28 cellular contexts compared by ENCODE assay signal in genomic region chr10:91416339-91416868, GRCh38. TPM values are rescaled to one million over a fixed set of nuclear protein-coding genes. Genes with fewer than 3 reads are reported as not detected.
DNase-seq lines count a peak whose midpoint lies in the region; ATAC-seq, FAIRE-seq and TF ChIP-seq lines count a peak whose summit lies in the region.
"Had no signal": no experiment of that assay in that cellular context is flagged by ENCODE, and none has a peak within 500 bp of the region (broad histone marks: within the 10 kb centered on the region; RNA-seq: fewer than 3 reads in every experiment).

No MANE protein-coding gene starts in this region.

- H3K9ac ChIP-seq in astrocyte (ENCODE audit: low read length), result no peak overlapping the region

- peaks cover 86% of the 10 kb centered on the region for H3K79me2 ChIP-seq in astrocyte (ENCODE audit: insufficient read depth, low read length)

- no peaks in the 10 kb centered on the region for H3K36me3 ChIP-seq in A673 (ENCODE audit: insufficient read depth, low read length, poor library complexity, severe bottlenecking)
- H3K36me3 ChIP-seq in HEK293 (ENCODE audit: control insufficient read depth in 2 of 2, insufficient read depth in 1 of 2, low read length in 2 of 2), result no peaks in the 10 kb centered on the region
- H3K36me3 ChIP-seq in astrocyte (ENCODE audit: insufficient read depth, low read length), result no peaks in the 10 kb centered on the region
- H3K36me3 ChIP-seq: BE2C, heart left ventricle, Peyer's patch, WERI-Rb-1 had no signal

- intact Hi-C loops in A673 (cut with micrococcal nuclease; ENCODE audit: unreplicated experiment) (loop anchor here (10.0 kb wide), 1 partner anchor 488 kb away; the partner anchor contains the start of gene FGFBP3), left colon (cut with DNase I, micrococcal nuclease) (no loop called here)

- no peaks in the 10 kb centered on the region for H3K36me3 Mint-ChIP-seq in astrocyte (ENCODE audit: low read depth, unreplicated experiment)
- H3K36me3 Mint-ChIP-seq: CD8-positive, alpha-beta memory T cell had no signal

- H3K4me3 ChIP-seq in A673 (ENCODE audit: low read depth, low read length, poor library complexity, severe bottlenecking), result no peak overlapping the region
- no peak overlapping the region for H3K4me3 ChIP-seq in HEK293 (ENCODE audit: low read depth, low read length)
- H3K4me3 ChIP-seq in astrocyte (ENCODE audit: insufficient read depth, low read depth, low read length), result no peak overlapping the region
- H3K4me3 ChIP-seq: heart left ventricle, Peyer's patch had no signal

- no peak overlapping the region for H3K4me2 ChIP-seq in astrocyte (ENCODE audit: low read length)

- peaks cover 28% of the 10 kb centered on the region for H4K20me1 ChIP-seq in astrocyte (ENCODE audit: insufficient read depth, low read length)

- peak overlapping the region; percentile 70 for H3K27ac Mint-ChIP-seq in astrocyte (ENCODE audit: unreplicated experiment)
- H3K27ac Mint-ChIP-seq: activated CD4-positive, alpha-beta T cell treated with anti-CD3 and anti-CD28 coated beads, Interleukin-2, amount 10 ng/mL, durations not matched to agents 24 days and 14 days; activated naive CD8-positive, alpha-beta T cell treated with anti-CD3 and anti-CD28 coated beads, Interleukin-2, amount 50 U/mL, for 24 hours; H9; stimulated activated naive CD8-positive, alpha-beta T cell treated with anti-CD3 and anti-CD28 coated beads, Interleukin-15, amount 100 ng/mL, for 72 hours had no signal

- H3K9me3 ChIP-seq in A673 (ENCODE audit: low read depth, low read length, poor library complexity, severe bottlenecking), result no peaks in the 10 kb centered on the region
- H3K9me3 ChIP-seq in HEK293 (ENCODE audit: control insufficient read depth, insufficient read depth, low read depth, low read length), result no peaks in the 10 kb centered on the region
- no peaks in the 10 kb centered on the region for H3K9me3 ChIP-seq in astrocyte (ENCODE audit: insufficient read depth, low read depth, low read length)
- H3K9me3 ChIP-seq: BE2C, heart left ventricle, Peyer's patch had no signal

- no peak overlapping the region for H2AFZ ChIP-seq in astrocyte (ENCODE audit: low read depth, low read length)

- H3K27me3 Mint-ChIP-seq in astrocyte (ENCODE audit: low read depth, unreplicated experiment), result no peaks in the 10 kb centered on the region
- H3K27me3 Mint-ChIP-seq: activated naive CD8-positive, alpha-beta T cell treated with anti-CD3 and anti-CD28 coated beads, Interleukin-2, amount 50 U/mL, for 24 hours; CD8-positive, alpha-beta memory T cell; stimulated activated naive CD8-positive, alpha-beta T cell treated with anti-CD3 and anti-CD28 coated beads, Interleukin-15, amount 100 ng/mL, for 72 hours had no signal

- H3K4me1 Mint-ChIP-seq in astrocyte (ENCODE audit: low read depth, unreplicated experiment), result peaks cover 25% of the 10 kb centered on the region

- DNase-seq in A673 (ENCODE audit: low spot score) (no peak), astrocyte (ENCODE audit: low read depth) (no peak), left colon (no peak), COR-L47 (lab: John Stamatoyannopoulos, UW) (no peak), HUDEP-2 (lab: John Stamatoyannopoulos, UW; ENCODE audit: unreplicated experiment in 76 of 76) (no peak), iPS-NIHi7 (ENCODE audit: extremely low spot score) (no peak), GM10266 (ENCODE audit: extremely low spot score) (no peak)
- DNase-seq: activated CD4-positive, alpha-beta T cell treated with anti-CD3 and anti-CD28 coated beads, Interleukin-2, amount 10 ng/mL, durations not matched to agents 24 days and 14 days; activated gamma-delta T cell; activated naive CD8-positive, alpha-beta T cell treated with anti-CD3 and anti-CD28 coated beads, Interleukin-2, amount 50 U/mL, for 24 hours; activated T-cell treated with anti-CD3 and anti-CD28 coated beads, Interleukin-2, amount 50 U/mL, for 1 hour; BE2C; effector CD8-positive, alpha-beta T cell; foreskin fibroblast; GF-D8; H9; heart left ventricle; KBM-7; NCI-H2107; NCI-H510A; Peyer's patch; SIG-M5; stimulated activated naive CD8-positive, alpha-beta T cell treated with anti-CD3 and anti-CD28 coated beads, Interleukin-15, amount 100 ng/mL, for 72 hours; SW 1271; T-helper 9 cell; WERI-Rb-1 had no signal

- H3K4me3 Mint-ChIP-seq in astrocyte (ENCODE audit: unreplicated experiment), result no peak overlapping the region
- H3K4me3 Mint-ChIP-seq: activated CD4-positive, alpha-beta T cell treated with anti-CD3 and anti-CD28 coated beads, Interleukin-2, amount 10 ng/mL, durations not matched to agents 24 days and 14 days; activated naive CD8-positive, alpha-beta T cell treated with anti-CD3 and anti-CD28 coated beads, Interleukin-2, amount 50 U/mL, for 24 hours; CD8-positive, alpha-beta memory T cell; H9; stimulated activated naive CD8-positive, alpha-beta T cell treated with anti-CD3 and anti-CD28 coated beads, Interleukin-15, amount 100 ng/mL, for 72 hours had no signal

- POLR2A ChIA-PET in A673 (lab: Charles Lee; ENCODE audit: low non-redundant PET), result no interaction called here
- POLR2A ChIA-PET in HEK293 (lab: Yijun Ruan, JAX), result interaction anchor here (0.6 kb wide), 1 partner anchor 536 kb away, joined by 3 read pairs; no protein-coding TSS in a partner anchor

- ATAC-seq in left colon, result peak; percentile 86
- ATAC-seq: activated naive CD8-positive, alpha-beta T cell treated with anti-CD3 and anti-CD28 coated beads, Interleukin-2, amount 50 U/mL, for 24 hours; heart left ventricle; stimulated activated naive CD8-positive, alpha-beta T cell treated with anti-CD3 and anti-CD28 coated beads, Interleukin-15, amount 100 ng/mL, for 72 hours had no signal

- no peak for TF ChIP-seq CTCF in A673 (conservative IDR thresholded peaks at IDR 0.05; ENCODE audit: low read depth, low read length)
- TF ChIP-seq CTCF in HEK293 (tag by site-specific recombination; IDR thresholded peaks at IDR 0.05), result no peak
- no peak for TF ChIP-seq CTCF in astrocyte (IDR thresholded peaks at IDR 0.05; ENCODE audit: insufficient read depth, low read depth, low read length)
- no peak for TF ChIP-seq CTCF in GM10266 (IDR thresholded peaks at IDR 0.05; ENCODE audit: control insufficient read depth, insufficient read depth, low read depth, missing control alignments)

- peak; percentile 52 for FAIRE-seq in astrocyte (lab: Jason Lieb, UNC)

- no peaks in the 10 kb centered on the region for H3K9me3 Mint-ChIP-seq in astrocyte (ENCODE audit: unreplicated experiment)
- H3K9me3 Mint-ChIP-seq: activated CD4-positive, alpha-beta T cell treated with anti-CD3 and anti-CD28 coated beads, Interleukin-2, amount 10 ng/mL, durations not matched to agents 24 days and 14 days; activated naive CD8-positive, alpha-beta T cell treated with anti-CD3 and anti-CD28 coated beads, Interleukin-2, amount 50 U/mL, for 24 hours; CD8-positive, alpha-beta memory T cell; H9; stimulated activated naive CD8-positive, alpha-beta T cell treated with anti-CD3 and anti-CD28 coated beads, Interleukin-15, amount 100 ng/mL, for 72 hours had no signal

- CTCF ChIA-PET in A673 (lab: Charles Lee) (no interaction called here), HEK293 (lab: Yijun Ruan, JAX) (interaction anchor here (0.6 to 0.7 kb wide), 3 partner anchors 192 to 1172 kb away, joined by 3 to 5 read pairs (median 3); no protein-coding TSS in a partner anchor)

- H3K27me3 ChIP-seq in A673 (replicated peaks; ENCODE audit: insufficient read depth, low read depth, low read length, poor library complexity) (no peaks in the 10 kb centered on the region), astrocyte (ENCODE audit: insufficient read depth, low read length) (no peaks in the 10 kb centered on the region)
- H3K27me3 ChIP-seq: BE2C, heart left ventricle, Peyer's patch had no signal

- H3K4me1 ChIP-seq in A673 (ENCODE audit: insufficient read depth, low read length, poor library complexity, severe bottlenecking), result peaks cover 50% of the 10 kb centered on the region
- H3K4me1 ChIP-seq in HEK293 (ENCODE audit: control insufficient read depth, insufficient read depth, low read length), result peaks cover 28% of the 10 kb centered on the region
- H3K4me1 ChIP-seq in astrocyte (ENCODE audit: insufficient read depth, low read length), result peaks cover 36% of the 10 kb centered on the region
- H3K4me1 ChIP-seq: BE2C had no signal

- peak overlapping the region; percentile 22 for H3K27ac ChIP-seq in A673 (ENCODE audit: low read depth, low read length, poor library complexity, severe bottlenecking)
- no peak overlapping the region for H3K27ac ChIP-seq in HEK293 (ENCODE audit: extremely low read depth, low read depth, low read length)
- H3K27ac ChIP-seq in astrocyte (ENCODE audit: low read depth, low read length), result no peak overlapping the region
- H3K27ac ChIP-seq: heart left ventricle, Peyer's patch, WERI-Rb-1 had no signal

- no TSS peak for BruUV-seq in A673 (replicated peaks; lab: Mats Ljungman, UMichigan)

TF ChIP-seq in HEK293, 187 proteins besides CTCF, POLR2A, EP300 and RAD21:
- TF ChIP-seq, protein P1, sequence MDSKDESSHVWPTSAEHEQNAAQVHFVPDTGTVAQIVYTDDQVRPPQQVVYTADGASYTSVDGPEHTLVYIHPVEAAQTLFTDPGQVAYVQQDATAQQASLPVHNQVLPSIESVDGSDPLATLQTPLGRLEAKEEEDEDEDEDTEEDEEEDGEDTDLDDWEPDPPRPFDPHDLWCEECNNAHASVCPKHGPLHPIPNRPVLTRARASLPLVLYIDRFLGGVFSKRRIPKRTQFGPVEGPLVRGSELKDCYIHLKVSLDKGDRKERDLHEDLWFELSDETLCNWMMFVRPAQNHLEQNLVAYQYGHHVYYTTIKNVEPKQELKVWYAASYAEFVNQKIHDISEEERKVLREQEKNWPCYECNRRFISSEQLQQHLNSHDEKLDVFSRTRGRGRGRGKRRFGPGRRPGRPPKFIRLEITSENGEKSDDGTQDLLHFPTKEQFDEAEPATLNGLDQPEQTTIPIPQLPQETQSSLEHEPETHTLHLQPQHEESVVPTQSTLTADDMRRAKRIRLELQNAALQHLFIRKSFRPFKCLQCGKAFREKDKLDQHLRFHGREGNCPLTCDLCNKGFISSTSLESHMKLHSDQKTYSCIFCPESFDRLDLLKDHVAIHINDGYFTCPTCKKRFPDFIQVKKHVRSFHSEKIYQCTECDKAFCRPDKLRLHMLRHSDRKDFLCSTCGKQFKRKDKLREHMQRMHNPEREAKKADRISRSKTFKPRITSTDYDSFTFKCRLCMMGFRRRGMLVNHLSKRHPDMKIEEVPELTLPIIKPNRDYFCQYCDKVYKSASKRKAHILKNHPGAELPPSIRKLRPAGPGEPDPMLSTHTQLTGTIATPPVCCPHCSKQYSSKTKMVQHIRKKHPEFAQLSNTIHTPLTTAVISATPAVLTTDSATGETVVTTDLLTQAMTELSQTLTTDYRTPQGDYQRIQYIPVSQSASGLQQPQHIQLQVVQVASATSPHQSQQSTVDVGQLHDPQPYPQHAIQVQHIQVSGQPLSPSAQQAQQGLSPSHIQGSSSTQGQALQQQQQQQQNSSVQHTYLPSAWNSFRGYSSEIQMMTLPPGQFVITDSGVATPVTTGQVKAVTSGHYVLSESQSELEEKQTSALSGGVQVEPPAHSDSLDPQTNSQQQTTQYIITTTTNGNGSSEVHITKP (tag by site-specific recombination; IDR thresholded peaks at IDR 0.05), result peak; percentile 75
- 0 out of 2 replicates have a peak, but pooled peaks have one; percentile 38 for TF ChIP-seq PRDM1 (tag by site-specific recombination; IDR thresholded peaks at IDR 0.05)
- TF ChIP-seq KLF10 (tag by site-specific recombination; IDR thresholded peaks at IDR 0.05), result no peak

RNA-seq across cellular contexts. Expression of gene HECTD2, which starts 6.3 kb away (rescaled TPM):
- total RNA-seq in A673 (2021), result 15.1 and 20.9 TPM in 2 replicates
- 11.9 and 15.4 TPM in 2 replicates for total RNA-seq in astrocyte
- total RNA-seq in left colon, result 1 to 10 TPM; 3.8 to 5.9 TPM
